16 cellular contexts compared by ENCODE assay signal in genomic region chr6:93317587-93317986, GRCh38.
DNase-seq lines count a peak whose midpoint lies in the region; ATAC-seq and TF ChIP-seq lines count a peak whose summit lies in the region.
"Had no signal": no experiment of that assay in that cellular context is flagged by ENCODE, and none has a peak within 500 bp of the region (broad histone marks: within the 10 kb centered on the region; RNA-seq: fewer than 3 reads in every experiment).

No MANE protein-coding gene starts in this region.

- peaks cover 23% of the 10 kb centered on the region for H3K4me1 Mint-ChIP-seq in endodermal cell
- H3K4me1 Mint-ChIP-seq: B cell; CD4-positive, alpha-beta memory T cell had no signal

- no peak overlapping the region for H3K4me3 Mint-ChIP-seq in endodermal cell
- H3K4me3 Mint-ChIP-seq: B cell; CD4-positive, alpha-beta memory T cell had no signal

- peak; percentile 66 for DNase-seq in D341Med (ENCODE audit: low spot score)
- peak; percentile 69 for DNase-seq in NCI-H69 (lab: John Stamatoyannopoulos, UW)
- DNase-seq in endodermal cell, result peak; percentile 52
- DNase-seq in left colon, result no peak
- no peak for DNase-seq in stomach
- DNase-seq in NK-92 (lab: John Stamatoyannopoulos, UW; ENCODE audit: unreplicated experiment), result no peak
- DNase-seq: ACHN; CD4-positive, alpha-beta memory T cell; DND-41; GDM1; GM23248; H7 had no signal

- no peaks in the 10 kb centered on the region for H3K9me3 Mint-ChIP-seq in endodermal cell

- ATAC-seq in left colon (no peak), GM21515 (IDR thresholded peaks at IDR 0.05; ENCODE audit: unreplicated experiment) (no peak)
- ATAC-seq: HepG2 had no signal

- no peaks in the 10 kb centered on the region for H3K36me3 Mint-ChIP-seq in endodermal cell (ENCODE audit: low read depth)
- H3K36me3 Mint-ChIP-seq: CD4-positive, alpha-beta memory T cell had no signal

- H3K4me3 ChIP-seq in HEK293 (ENCODE audit: low read depth, low read length), result no peak overlapping the region
- H3K4me3 ChIP-seq in endodermal cell (ENCODE audit: low read length), result peak overlapping the region; percentile 41
- no peak overlapping the region for H3K4me3 ChIP-seq in stomach
- H3K4me3 ChIP-seq: GM23248 had no signal

- peak overlapping the region; percentile 42 for H3K27ac Mint-ChIP-seq in endodermal cell
- H3K27ac Mint-ChIP-seq: B cell; CD4-positive, alpha-beta memory T cell had no signal

- H3K27ac ChIP-seq in HEK293 (ENCODE audit: extremely low read depth, low read depth, low read length) (no peak overlapping the region), endodermal cell (ENCODE audit: low read depth, low read length) (no peak overlapping the region), stomach (no peak overlapping the region)
- H3K27ac ChIP-seq: GM23248 had no signal

- TF ChIP-seq POLR2A in stomach (IDR thresholded peaks at IDR 0.05), result no peak

- TF ChIP-seq EP300 in stomach (IDR thresholded peaks at IDR 0.05), result no peak

- H3K9ac ChIP-seq in endodermal cell (ENCODE audit: extremely low read depth, low read length, poor library complexity, severe bottlenecking), result no peak overlapping the region
- H3K9ac ChIP-seq: GM23248 had no signal

- POLR2A ChIA-PET in HEK293 (lab: Yijun Ruan, JAX), result interaction anchor here (1.2 kb wide), 1 partner anchor 101 kb away, joined by 3 read pairs; the partner anchor contains the start of gene EPHA7

- no peaks in the 10 kb centered on the region for H3K27me3 Mint-ChIP-seq in endodermal cell (ENCODE audit: insufficient read depth)
- H3K27me3 Mint-ChIP-seq: B cell; CD4-positive, alpha-beta memory T cell had no signal

- TF ChIP-seq CTCF in HEK293 (tag by site-specific recombination; IDR thresholded peaks at IDR 0.05) (no peak), endodermal cell (conservative IDR thresholded peaks at IDR 0.05) (no peak), stomach (IDR thresholded peaks at IDR 0.05) (no peak)

- H3K27me3 ChIP-seq in endodermal cell (ENCODE audit: control insufficient read depth, insufficient read depth, low read length, poor library complexity, severe bottlenecking) (no peaks in the 10 kb centered on the region), stomach (no peaks in the 10 kb centered on the region)

- intact Hi-C loops in left colon (cut with DNase I, micrococcal nuclease) (no loop called here), stomach (cut with DNase I; ENCODE audit: low total_unique reads) (no loop called here)

- no peaks in the 10 kb centered on the region for H3K9me3 ChIP-seq in HEK293 (ENCODE audit: control insufficient read depth, insufficient read depth, low read depth, low read length)
- H3K9me3 ChIP-seq in endodermal cell (ENCODE audit: control insufficient read depth, low read length), result no peaks in the 10 kb centered on the region
- H3K9me3 ChIP-seq in stomach, result no peaks in the 10 kb centered on the region

- CTCF ChIA-PET in HEK293 (lab: Yijun Ruan, JAX), result interaction anchor here (0.7 kb wide), 1 partner anchor 24 kb away, joined by 3 read pairs; no protein-coding TSS in a partner anchor

- no peaks in the 10 kb centered on the region for H3K4me1 ChIP-seq in HEK293 (ENCODE audit: control insufficient read depth, insufficient read depth, low read length)
- peaks cover 8% of the 10 kb centered on the region for H3K4me1 ChIP-seq in endodermal cell (ENCODE audit: control insufficient read depth, insufficient read depth, low read length)
- H3K4me1 ChIP-seq in stomach, result no peaks in the 10 kb centered on the region

- H3K36me3 ChIP-seq in HEK293 (ENCODE audit: control insufficient read depth in 2 of 2, insufficient read depth in 1 of 2, low read length in 2 of 2) (no peaks in the 10 kb centered on the region), endodermal cell (ENCODE audit: control insufficient read depth, insufficient read depth, low read length) (no peaks in the 10 kb centered on the region), stomach (no peaks in the 10 kb centered on the region)

TF ChIP-seq in HEK293, 187 proteins besides CTCF, POLR2A, EP300 and RAD21:
- no peak for TF ChIP-seq ZNF16 (tag by site-specific recombination; IDR thresholded peaks at IDR 0.05; ENCODE audit: low read depth)
- no peak for TF ChIP-seq TCF7L2 (IDR thresholded peaks at IDR 0.05; ENCODE audit: borderline replicate concordance, low read depth, low read length)
- TF ChIP-seq ZNF596 (tag by site-specific recombination; IDR thresholded peaks at IDR 0.05), result 0 out of 2 replicates have a peak, but pooled peaks have one; percentile 37

Comparison
In these comparisons a context has a peak if more than half of its experiments do, and no peak if none do; other contexts are left out.
1. DNase-seq: peak in D341Med (single experiment), NCI-H69 (single experiment) and endodermal cell (single experiment); none in left colon (0 of 2), stomach (single experiment) and NK-92 (single experiment).